9 cellular contexts compared by ENCODE assay signal in the genomic region with DNA sequence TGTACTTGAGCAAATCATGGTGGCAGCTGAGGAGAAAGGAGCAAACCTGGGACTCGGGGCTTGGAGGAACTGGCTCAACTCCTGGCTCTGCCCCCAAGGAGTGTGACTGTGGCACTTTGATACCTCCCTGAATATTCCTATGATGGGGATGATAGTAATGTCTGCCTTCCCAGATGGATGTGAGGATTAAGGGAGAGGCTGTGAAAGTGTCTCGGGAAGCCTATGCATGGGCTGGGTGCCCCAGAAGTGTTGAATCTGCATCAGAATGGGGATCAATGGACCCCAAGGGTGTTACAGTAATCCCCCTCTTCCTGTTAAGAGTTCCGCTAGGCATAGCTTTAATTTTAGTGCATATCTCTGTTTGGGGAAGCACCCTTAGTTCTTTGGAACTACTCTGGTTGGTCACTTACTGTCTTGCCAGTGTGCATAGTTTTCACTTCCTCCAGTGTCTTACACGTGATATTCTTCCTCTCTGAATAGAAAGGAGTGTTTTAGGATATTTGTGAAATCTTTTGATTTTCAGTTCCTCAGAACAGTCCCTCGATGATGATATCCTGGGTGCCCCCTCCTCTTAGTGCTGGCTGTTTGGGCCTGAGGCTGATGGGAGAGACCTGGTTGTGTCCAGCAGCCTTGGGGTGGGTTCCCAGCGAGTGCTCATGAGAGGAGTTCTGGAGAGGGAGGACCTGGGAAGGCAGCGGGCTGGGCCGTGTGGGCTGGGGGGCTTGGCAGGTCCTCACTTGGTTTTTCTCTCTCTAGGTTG.
DNase-seq lines count a peak whose midpoint lies in the region; ATAC-seq and TF ChIP-seq lines count a peak whose summit lies in the region.
"Had no signal": no experiment of that assay in that cellular context is flagged by ENCODE, and none has a peak within 500 bp of the region (broad histone marks: within the 10 kb centered on the region; RNA-seq: fewer than 3 reads in every experiment).

No MANE protein-coding gene starts in this region.

- H3K27ac ChIP-seq in iPS-18a (ENCODE audit: low read length) (no peak overlapping the region), smooth muscle cell (ENCODE audit: low read depth) (no peak overlapping the region), prostate gland (no peak overlapping the region)

- no peaks in the 10 kb centered on the region for H3F3A ChIP-seq in smooth muscle cell (ENCODE audit: low read depth)

- intact Hi-C loops in prostate gland (cut with DNase I) = no loop called here

- peaks cover 0 to 6% of the 10 kb centered on the region in 2 donors for H3K27me3 Mint-ChIP-seq in natural killer cell treated with Interleukin-12 subunit alpha and Interleukin-12 subunit beta and Interleukin-15 and Interleukin-18, amount 100 ng/mL, for 72 hours

- no peak overlapping the region for H3K4me3 Mint-ChIP-seq in natural killer cell treated with Interleukin-12 subunit alpha and Interleukin-12 subunit beta and Interleukin-15 and Interleukin-18, amount 100 ng/mL, for 72 hours

- no peak overlapping the region for H3K4me2 ChIP-seq in smooth muscle cell

- no peaks in the 10 kb centered on the region for H4K20me1 ChIP-seq in smooth muscle cell (ENCODE audit: low read depth)

- no peak overlapping the region for H3K27ac Mint-ChIP-seq in natural killer cell treated with Interleukin-12 subunit alpha and Interleukin-12 subunit beta and Interleukin-15 and Interleukin-18, amount 100 ng/mL, for 72 hours

- no peak overlapping the region for H3K9ac ChIP-seq in iPS-18a (ENCODE audit: low read length)
- no peak overlapping the region for H3K9ac ChIP-seq in smooth muscle cell (ENCODE audit: low read depth)

- H3K4me1 ChIP-seq in iPS-18a (ENCODE audit: control insufficient read depth, low read depth, low read length) (peaks cover 23% of the 10 kb centered on the region), smooth muscle cell (ENCODE audit: low read depth) (no peaks in the 10 kb centered on the region), prostate gland (replicated peaks) (no peaks in the 10 kb centered on the region)

- H3K36me3 ChIP-seq in iPS-18a (ENCODE audit: control insufficient read depth, low read depth, low read length) = no peaks in the 10 kb centered on the region
- H3K36me3 ChIP-seq in smooth muscle cell (ENCODE audit: low read depth) = no peaks in the 10 kb centered on the region
- no peaks in the 10 kb centered on the region for H3K36me3 ChIP-seq in prostate gland

- no peaks in the 10 kb centered on the region for H3K9me3 ChIP-seq in iPS-18a (ENCODE audit: control insufficient read depth, low read depth, low read length)
- no peaks in the 10 kb centered on the region for H3K9me3 ChIP-seq in smooth muscle cell (replicated peaks; ENCODE audit: low read depth)
- no peaks in the 10 kb centered on the region for H3K9me3 ChIP-seq in prostate gland

- TF ChIP-seq POLR2A in GM18505 (IDR thresholded peaks at IDR 0.05; ENCODE audit: borderline replicate concordance, extremely low read depth, insufficient read depth, insufficient read length) (no peak), prostate gland (IDR thresholded peaks at IDR 0.05) (no peak)

- H2AFZ ChIP-seq in smooth muscle cell (ENCODE audit: low read depth) = no peak overlapping the region

- H3K27me3 ChIP-seq in iPS-18a (ENCODE audit: control insufficient read depth, insufficient read depth, low read length) (no peaks in the 10 kb centered on the region), smooth muscle cell (ENCODE audit: low read depth) (peaks cover 5% of the 10 kb centered on the region), prostate gland (replicated peaks; ENCODE audit: insufficient read depth) (no peaks in the 10 kb centered on the region)

- peaks cover 7% of the 10 kb centered on the region in 2 donors for H3K4me1 Mint-ChIP-seq in natural killer cell treated with Interleukin-12 subunit alpha and Interleukin-12 subunit beta and Interleukin-15 and Interleukin-18, amount 100 ng/mL, for 72 hours (ENCODE audit: low read depth in 2 of 2)

- 81% methylated on average over 8 of the region's 8 CpGs for WGBS in smooth muscle cell (ENCODE audit: low lambda C conversion rate)
- WGBS in prostate gland = 82% methylated on average over 8 of the region's 8 CpGs

- no peaks in the 10 kb centered on the region for H3K9me3 Mint-ChIP-seq in natural killer cell treated with Interleukin-12 subunit alpha and Interleukin-12 subunit beta and Interleukin-15 and Interleukin-18, amount 100 ng/mL, for 72 hours

- peak overlapping the region; percentile 11 for H3K4me3 ChIP-seq in iPS-18a (ENCODE audit: low read length)
- no peak overlapping the region for H3K4me3 ChIP-seq in smooth muscle cell
- H3K4me3 ChIP-seq in prostate gland = no peak overlapping the region

- no peaks in the 10 kb centered on the region for H3K36me3 Mint-ChIP-seq in natural killer cell treated with Interleukin-12 subunit alpha and Interleukin-12 subunit beta and Interleukin-15 and Interleukin-18, amount 100 ng/mL, for 72 hours

- DNase-seq in smooth muscle cell (lab: John Stamatoyannopoulos, UW; ENCODE audit: unreplicated experiment) = no peak
- DNase-seq in NCI-H345 treated with DMSO at 0.1 percent for 48 hours (lab: John Stamatoyannopoulos, UW; ENCODE audit: unreplicated experiment) = no peak
- no peak for DNase-seq in natural killer cell treated with Interleukin-12 subunit alpha and Interleukin-12 subunit beta and Interleukin-15 and Interleukin-18, amount 100 ng/mL, for 72 hours (ENCODE audit: low spot score)
- DNase-seq in prostate gland (ENCODE audit: low spot score) = no peak

- no peak for TF ChIP-seq CTCF in smooth muscle cell (IDR thresholded peaks at IDR 0.05; ENCODE audit: borderline replicate concordance, insufficient read depth, poor library complexity, severe bottlenecking)
- TF ChIP-seq CTCF in prostate gland (IDR thresholded peaks at IDR 0.05) = no peak

- ATAC-seq in GM18505 (IDR thresholded peaks at IDR 0.05; ENCODE audit: unreplicated experiment) = peak; percentile 77
- peak; percentile 75 for ATAC-seq in GM21528 (IDR thresholded peaks at IDR 0.05; ENCODE audit: low FRiP score, unreplicated experiment)
- peak; percentile 91 for ATAC-seq in HG03469 (IDR thresholded peaks at IDR 0.05; ENCODE audit: unreplicated experiment)
- ATAC-seq in natural killer cell treated with Interleukin-12 subunit alpha and Interleukin-12 subunit beta and Interleukin-15 and Interleukin-18, amount 100 ng/mL, for 72 hours = no peak
- ATAC-seq: Panc1 had no signal

- H3K79me2 ChIP-seq in smooth muscle cell (ENCODE audit: low read depth) = no peaks in the 10 kb centered on the region

Comparison
In these comparisons a context has a peak if more than half of its experiments do, and no peak if none do; other contexts are left out.
1. ATAC-seq: peak in GM18505 (single experiment), GM21528 (single experiment) and HG03469 (single experiment); none in natural killer cell treated with Interleukin-12 subunit alpha and Interleukin-12 subunit beta and Interleukin-15 and Interleukin-18, amount 100 ng/mL, for 72 hours (0 of 2).